8 cellular contexts compared by ENCODE assay signal in genomic region chr1:94044290-94044790, GRCh38.
DNase-seq lines count a peak whose midpoint lies in the region; ATAC-seq, FAIRE-seq and TF ChIP-seq lines count a peak whose summit lies in the region.

No MANE protein-coding gene starts in this region.

- intact Hi-C loops in kidney (cut with DNase I), result no loop called here

- H3K27ac Mint-ChIP-seq in WTC11, result peak overlapping the region; percentile 63; the same call in 1 of the 2 replicates
- H3K27ac Mint-ChIP-seq in CD8-positive, alpha-beta memory T cell, result peak overlapping the region in 2 of 8 donors; percentile 21 to 61

- H3K4me1 ChIP-seq in kidney (ENCODE audit: control insufficient read depth in 1 of 2, insufficient read depth in 1 of 2, low read depth in 1 of 2, low read length in 2 of 2) (peaks cover 12 to 13% of the 10 kb centered on the region in 2 donors), skeletal muscle tissue (ENCODE audit: control insufficient read depth in 3 of 3, insufficient read depth in 3 of 3, low read length in 3 of 3) (peaks cover 19 to 36% (median 29%) of the 10 kb centered on the region in 3 donors)
- no peaks in the 10 kb centered on the region for H3K4me1 ChIP-seq in CD8-positive, alpha-beta memory T cell (ENCODE audit: insufficient read depth, low read length)

- H3K4me3 ChIP-seq in kidney (ENCODE audit: low read length in 2 of 2) (no peak overlapping the region), skeletal muscle tissue (ENCODE audit: low read length in 3 of 3) (peak overlapping the region in 2 of 3 donors; percentile 23 to 29)
- H3K4me3 ChIP-seq in CD8-positive, alpha-beta memory T cell (ENCODE audit: low read length), result no peak overlapping the region

- TF ChIP-seq CTCF in WTC11 (IDR thresholded peaks at IDR 0.05) (no peak), kidney (IDR thresholded peaks at IDR 0.05; ENCODE audit: borderline replicate concordance, extremely low read depth, insufficient read depth) (no peak)

- H3K4me3 Mint-ChIP-seq in WTC11, result no peak overlapping the region
- H3K4me3 Mint-ChIP-seq in CD8-positive, alpha-beta memory T cell, result peak overlapping the region in 1 of 7 donors; percentile 2

- POLR2A ChIA-PET in WTC11 (lab: Charles Lee), result no interaction called here
- POLR2A ChIA-PET in CD8-positive, alpha-beta memory T cell (lab: Charles Lee), result no interaction called here

- H3K4me1 Mint-ChIP-seq in WTC11, result peaks cover 21% of the 10 kb centered on the region
- H3K4me1 Mint-ChIP-seq in CD8-positive, alpha-beta memory T cell, result peaks cover 3 to 11% (median 6%) of the 10 kb centered on the region in 3 donors

- no peaks in the 10 kb centered on the region for H3K9me3 ChIP-seq in kidney (ENCODE audit: control insufficient read depth in 1 of 2, low read length in 2 of 2)
- no peaks in the 10 kb centered on the region for H3K9me3 ChIP-seq in skeletal muscle tissue (ENCODE audit: control insufficient read depth in 3 of 3, low read length in 3 of 3)
- no peaks in the 10 kb centered on the region for H3K9me3 ChIP-seq in CD8-positive, alpha-beta memory T cell (ENCODE audit: low read length)

- H3K9ac ChIP-seq in kidney (ENCODE audit: low read length in 2 of 2) (no peak overlapping the region), skeletal muscle tissue (ENCODE audit: low read depth in 1 of 3, low read length in 3 of 3) (peak overlapping the region; percentile 15 to 45 (median 17))

- DNase-seq in KBM-7 (peak; percentile 42), WTC11 (ENCODE audit: low spot score) (no peak), kidney (peak; percentile 92)
- DNase-seq in activated CD8-positive, alpha-beta memory T cell treated with anti-CD3 and anti-CD28 coated beads, Interleukin-2, amount 50 U/mL, for 4 hours, result no peak
- DNase-seq in CD8-positive, alpha-beta memory T cell, result no peak

- CTCF ChIA-PET in WTC11 (lab: Charles Lee), result interaction anchor here (0.6 to 6.1 kb wide), 13 partner anchors 11 to 447 kb away, joined by 3 to 175 read pairs (median 4); partner anchors contain the start of gene ARHGAP29
- CTCF ChIA-PET in CD8-positive, alpha-beta memory T cell (lab: Charles Lee), result no interaction called here

- H3K36me3 Mint-ChIP-seq in WTC11, result no peaks in the 10 kb centered on the region
- H3K36me3 Mint-ChIP-seq in CD8-positive, alpha-beta memory T cell, result no peaks in the 10 kb centered on the region

- in situ Hi-C loops in KBM-7 (cut with MboI; ENCODE audit: low pct_unique_long_range_greater_than_20kb, low sequenced_read_pairs), result no loop called here

- H3K27me3 Mint-ChIP-seq in WTC11 (ENCODE audit: low read depth), result no peaks in the 10 kb centered on the region
- peaks cover 20 to 44% of the 10 kb centered on the region in 2 donors for H3K27me3 Mint-ChIP-seq in CD8-positive, alpha-beta memory T cell

- ATAC-seq in WTC11 (no peak), GM19455 (IDR thresholded peaks at IDR 0.05; ENCODE audit: unreplicated experiment) (no peak), HG03378 (IDR thresholded peaks at IDR 0.05; ENCODE audit: unreplicated experiment) (no peak)

- H3K27ac ChIP-seq in kidney (ENCODE audit: low read depth in 2 of 2, low read length in 2 of 2) (peak overlapping the region; percentile 74 to 76), skeletal muscle tissue (ENCODE audit: low read depth, low read length) (peak overlapping the region; percentile 64)
- no peak overlapping the region for H3K27ac ChIP-seq in CD8-positive, alpha-beta memory T cell (ENCODE audit: low read depth, low read length)

- FAIRE-seq in kidney (lab: Jason Lieb, UNC), result no peak

- H3K36me3 ChIP-seq in kidney (ENCODE audit: control insufficient read depth in 1 of 2, insufficient read depth in 2 of 2, low read length in 2 of 2) (no peaks in the 10 kb centered on the region), skeletal muscle tissue (ENCODE audit: control insufficient read depth in 3 of 3, insufficient read depth in 3 of 3, low read length in 3 of 3) (no peaks in the 10 kb centered on the region)
- no peaks in the 10 kb centered on the region for H3K36me3 ChIP-seq in CD8-positive, alpha-beta memory T cell (ENCODE audit: insufficient read depth, low read length)

- H3K9me3 Mint-ChIP-seq in WTC11, result no peaks in the 10 kb centered on the region
- H3K9me3 Mint-ChIP-seq in CD8-positive, alpha-beta memory T cell, result no peaks in the 10 kb centered on the region

- no peaks in the 10 kb centered on the region for H3K27me3 ChIP-seq in skeletal muscle tissue (ENCODE audit: control insufficient read depth in 3 of 3, insufficient read depth in 3 of 3, low read length in 3 of 3)
- no peaks in the 10 kb centered on the region for H3K27me3 ChIP-seq in CD8-positive, alpha-beta memory T cell (ENCODE audit: insufficient read depth, low read length, poor library complexity, severe bottlenecking)

TF ChIP-seq in WTC11, 78 proteins besides CTCF, POLR2A, EP300 and RAD21:
- TF ChIP-seq ZNF281 (CRISPR knock-in tag; IDR thresholded peaks at IDR 0.05) (no peak), GABPB1 (CRISPR knock-in tag; IDR thresholded peaks at IDR 0.05) (peak; percentile 44; the same call in 1 of the 2 replicates)
TF ChIP-seq in WTC11: peak in this region for 1.

Comparison
In these comparisons a context has a peak if more than half of its experiments do, and no peak if none do; other contexts are left out.
1. DNase-seq: peak in KBM-7 (single experiment) and kidney (single experiment); none in WTC11 (single experiment), activated CD8-positive, alpha-beta memory T cell treated with anti-CD3 and anti-CD28 coated beads, Interleukin-2, amount 50 U/mL, for 4 hours (single experiment) and CD8-positive, alpha-beta memory T cell (0 of 5).
2. H3K4me3 ChIP-seq: peak in skeletal muscle tissue (2 of 3); none in kidney (0 of 2) and CD8-positive, alpha-beta memory T cell (single experiment).
3. H3K9ac ChIP-seq: peak in skeletal muscle tissue (3 of 3); none in kidney (0 of 2).